In genomic region chr6:36683145-36683655, GRCh38 we compare ENCODE assay signal across 9 cellular contexts. TPM values are rescaled to one million over a fixed set of nuclear protein-coding genes. Genes with fewer than 3 reads are reported as not detected.
DNase-seq lines count a peak whose midpoint lies in the region; ATAC-seq, FAIRE-seq and TF ChIP-seq lines count a peak whose summit lies in the region.
"Had no signal": no experiment of that assay in that cellular context is flagged by ENCODE, and none has a peak within 500 bp of the region (broad histone marks: within the 10 kb centered on the region; RNA-seq: fewer than 3 reads in every experiment).

No MANE protein-coding gene starts in this region.

- no peaks in the 10 kb centered on the region for H3K9me3 Mint-ChIP-seq in activated CD8-positive, alpha-beta memory T cell treated with anti-CD3 and anti-CD28 coated beads, Interleukin-2, amount 10 ng/mL, durations not matched to agents 7 days and 5 days (ENCODE audit: low read depth)

- no peaks in the 10 kb centered on the region for H3K9me3 ChIP-seq in thymus (ENCODE audit: control insufficient read depth)
- no peaks in the 10 kb centered on the region for H3K9me3 ChIP-seq in sigmoid colon

- peaks cover 35% of the 10 kb centered on the region for H3K4me1 ChIP-seq in thymus (ENCODE audit: control insufficient read depth, insufficient read depth, low read length)
- peaks cover 0 to 39% (median 20%) of the 10 kb centered on the region in 4 donors for H3K4me1 ChIP-seq in sigmoid colon

- intact Hi-C loops in sigmoid colon (cut with DNase I): loop anchor here (2.0 to 5.0 kb wide), 2 partner anchors 74 to 260 kb away; no protein-coding TSS in a partner anchor

- H3K36me3 ChIP-seq in thymus (ENCODE audit: control insufficient read depth, insufficient read depth): peaks cover 7% of the 10 kb centered on the region
- peaks cover 21 to 51% (median 34%) of the 10 kb centered on the region in 4 donors for H3K36me3 ChIP-seq in sigmoid colon

- no peak for FAIRE-seq in RCC 7860 (lab: Jason Lieb, UNC)

- H3K4me1 Mint-ChIP-seq in activated CD8-positive, alpha-beta memory T cell treated with anti-CD3 and anti-CD28 coated beads, Interleukin-2, amount 10 ng/mL, durations not matched to agents 7 days and 5 days: peaks cover 30% of the 10 kb centered on the region

- no peak for DNase-seq in activated CD8-positive, alpha-beta memory T cell treated with anti-CD3 and anti-CD28 coated beads, Interleukin-2, amount 10 ng/mL, durations not matched to agents 7 days and 5 days
- no peak for DNase-seq in activated CD8-positive, alpha-beta memory T cell treated with anti-CD3 and anti-CD28 coated beads, Interleukin-2, amount 50 U/mL, for 48 hours
- DNase-seq in fibroblast of pulmonary artery (ENCODE audit: low read depth) (no peak), sigmoid colon (no peak), RCC 7860 (ENCODE audit: low spot score) (no peak)

- H3K27ac ChIP-seq in thymus (ENCODE audit: low read depth) (peak overlapping the region; percentile 36), sigmoid colon (no peak overlapping the region)

- H3K27me3 Mint-ChIP-seq in activated CD8-positive, alpha-beta memory T cell treated with anti-CD3 and anti-CD28 coated beads, Interleukin-2, amount 10 ng/mL, durations not matched to agents 7 days and 5 days: no peaks in the 10 kb centered on the region

- TF ChIP-seq CTCF in WI38 (IDR thresholded peaks at IDR 0.05; ENCODE audit: low read depth, low read length): no peak
- TF ChIP-seq CTCF in fibroblast of pulmonary artery (IDR thresholded peaks at IDR 0.05; ENCODE audit: low read length, missing control alignments): no peak
- TF ChIP-seq CTCF in sigmoid colon (IDR thresholded peaks at IDR 0.05): no peak

- H3K36me3 Mint-ChIP-seq in activated CD8-positive, alpha-beta memory T cell treated with anti-CD3 and anti-CD28 coated beads, Interleukin-2, amount 10 ng/mL, durations not matched to agents 7 days and 5 days: peaks cover 51% of the 10 kb centered on the region

- peak overlapping the region; percentile 83; the same call in 1 of the 2 replicates for H3K4me3 ChIP-seq in WI38 (ENCODE audit: low read depth, low read length)
- peak overlapping the region; percentile 99 for H3K4me3 ChIP-seq in fibroblast of pulmonary artery (replicated peaks; ENCODE audit: low read depth, low read length)
- H3K4me3 ChIP-seq in thymus (ENCODE audit: low read length): no peak overlapping the region
- H3K4me3 ChIP-seq in sigmoid colon: no peak overlapping the region

- H3K4me3 Mint-ChIP-seq in activated CD8-positive, alpha-beta memory T cell treated with anti-CD3 and anti-CD28 coated beads, Interleukin-2, amount 10 ng/mL, durations not matched to agents 7 days and 5 days: no peak overlapping the region

- no peak for TF ChIP-seq POLR2A in sigmoid colon (IDR thresholded peaks at IDR 0.05)

- H3K27ac Mint-ChIP-seq in activated CD8-positive, alpha-beta memory T cell treated with anti-CD3 and anti-CD28 coated beads, Interleukin-2, amount 10 ng/mL, durations not matched to agents 7 days and 5 days: peak overlapping the region; percentile 71

- TF ChIP-seq EP300 in sigmoid colon (IDR thresholded peaks at IDR 0.05): no peak

- CTCF ChIA-PET in activated CD8-positive, alpha-beta memory T cell treated with anti-CD3 and anti-CD28 coated beads, Interleukin-2, amount 10 ng/mL, durations not matched to agents 7 days and 5 days (lab: Charles Lee): interaction anchor here (0.8 to 10.0 kb wide), 6 partner anchors 14 to 99 kb away, joined by 3 to 60 read pairs (median 4); partner anchors contain the start of gene RAB44

- 67% methylated on average over 6 of the region's 6 CpGs for WGBS in thymus
- 65 to 69% methylated on average over 6 of the region's 6 CpGs for WGBS in sigmoid colon, 2 donors

- no peak for ATAC-seq in activated CD8-positive, alpha-beta memory T cell treated with anti-CD3 and anti-CD28 coated beads, Interleukin-2, amount 10 ng/mL, durations not matched to agents 7 days and 5 days
- no peak for ATAC-seq in GM18517 (IDR thresholded peaks at IDR 0.05; ENCODE audit: unreplicated experiment)

- H3K27me3 ChIP-seq in thymus (ENCODE audit: control insufficient read depth, insufficient read depth): peaks cover 21% of the 10 kb centered on the region
- no peaks in the 10 kb centered on the region for H3K27me3 ChIP-seq in sigmoid colon

RNA-seq across cellular contexts. Expression of gene CDKN1A, which starts 4.7 kb away (rescaled TPM):
- 100 to 1,000 TPM in 1 of 2 experiments, 10 to 100 TPM in 1; 67.5 to 109 TPM for total RNA-seq in activated CD8-positive, alpha-beta memory T cell treated with anti-CD3 and anti-CD28 coated beads, Interleukin-2, amount 10 ng/mL, durations not matched to agents 7 days and 5 days
- polyA plus RNA-seq in thymus: 81.2 TPM
- 100 to 1,000 TPM in 1 of 4 donors, 10 to 100 TPM in 3; 35.7 to 390 (median 49.7) TPM for total RNA-seq in sigmoid colon
- polyA plus RNA-seq in sigmoid colon: 100 to 1,000 TPM; 255 to 429 (median 404) TPM

RNA-seq across cellular contexts. Expression of gene RAB44, which starts 14.4 kb away (rescaled TPM):
- total RNA-seq in activated CD8-positive, alpha-beta memory T cell treated with anti-CD3 and anti-CD28 coated beads, Interleukin-2, amount 10 ng/mL, durations not matched to agents 7 days and 5 days: not detected
- polyA plus RNA-seq in thymus: 0.27 TPM
- total RNA-seq in sigmoid colon: under 1 TPM in 1 of 4 donors, not detected in 3; 0.71 TPM
- polyA plus RNA-seq in sigmoid colon: under 1 TPM; under 0.01 to 0.23 (median 0.10) TPM
- total RNA-seq: lung microvascular endothelial cell had no signal

Comparison
In these comparisons a context has a peak if more than half of its experiments do, and no peak if none do; other contexts are left out.
1. H3K4me3 ChIP-seq: peak in WI38 (single experiment) and fibroblast of pulmonary artery (single experiment); none in thymus (single experiment) and sigmoid colon (0 of 4).